8 cellular contexts compared by ENCODE assay signal in genomic region chr20:33862709-33863403, GRCh38. TPM values are rescaled to one million over a fixed set of nuclear protein-coding genes. Genes with fewer than 3 reads are reported as not detected.
DNase-seq lines count a peak whose midpoint lies in the region; ATAC-seq and TF ChIP-seq lines count a peak whose summit lies in the region.

No MANE protein-coding gene starts in this region.

- H3K27ac ChIP-seq in BLaER1 (peak overlapping the region; percentile 26; the same call in 1 of the 2 replicates), left ventricle myocardium inferior (replicated peaks) (no peak overlapping the region), suprapubic skin (no peak overlapping the region)

- TF ChIP-seq POLR2A in suprapubic skin (IDR thresholded peaks at IDR 0.05) (no peak), GM18505 (IDR thresholded peaks at IDR 0.05; ENCODE audit: borderline replicate concordance, extremely low read depth, insufficient read depth, insufficient read length) (no peak)

- TF ChIP-seq EP300 in suprapubic skin (IDR thresholded peaks at IDR 0.05): no peak

- WGBS in suprapubic skin: 93% methylated on average over 3 of the region's 32 CpGs

- H3K9me3 ChIP-seq in BLaER1 (no peaks in the 10 kb centered on the region), HAP-1 (no peaks in the 10 kb centered on the region), left ventricle myocardium inferior (replicated peaks) (no peaks in the 10 kb centered on the region), suprapubic skin (no peaks in the 10 kb centered on the region)

- H3K27me3 Mint-ChIP-seq in activated naive CD8-positive, alpha-beta T cell treated with anti-CD3 and anti-CD28 coated beads for 36 hours: no peaks in the 10 kb centered on the region

- peaks cover 18% of the 10 kb centered on the region for H3K4me1 Mint-ChIP-seq in activated naive CD8-positive, alpha-beta T cell treated with anti-CD3 and anti-CD28 coated beads for 36 hours

- H3K27ac Mint-ChIP-seq in activated naive CD8-positive, alpha-beta T cell treated with anti-CD3 and anti-CD28 coated beads for 36 hours: no peak overlapping the region

- no peaks in the 10 kb centered on the region for H3K9me3 Mint-ChIP-seq in activated naive CD8-positive, alpha-beta T cell treated with anti-CD3 and anti-CD28 coated beads for 36 hours

- DNase-seq in HAP-1 (ENCODE audit: low spot score in 2 of 2): peak; percentile 30 to 80
- peak; percentile 34 for DNase-seq in RPMI8226
- peak; percentile 60 for DNase-seq in activated naive CD8-positive, alpha-beta T cell treated with anti-CD3 and anti-CD28 coated beads for 36 hours
- peak; percentile 27 for DNase-seq in left ventricle myocardium inferior
- peak; percentile 69 for DNase-seq in retina
- DNase-seq in suprapubic skin (ENCODE audit: low spot score in 2 of 2): no peak

- H3K27me3 ChIP-seq in BLaER1 (no peaks in the 10 kb centered on the region), HAP-1 (ENCODE audit: low read depth) (no peaks in the 10 kb centered on the region), left ventricle myocardium inferior (ENCODE audit: low read depth) (no peaks in the 10 kb centered on the region), suprapubic skin (no peaks in the 10 kb centered on the region)

- peak overlapping the region; percentile 31 for H3K4me2 ChIP-seq in BLaER1

- peaks cover 8% of the 10 kb centered on the region for H3K36me3 Mint-ChIP-seq in activated naive CD8-positive, alpha-beta T cell treated with anti-CD3 and anti-CD28 coated beads for 36 hours

- in situ Hi-C loops in HAP-1 (cut with MboI; ENCODE audit: low sequenced_read_pairs): loop anchor here (25.0 kb wide), 1 partner anchor 199 kb away; no protein-coding TSS in a partner anchor

- peaks cover 40% of the 10 kb centered on the region for H3K4me1 ChIP-seq in BLaER1
- peaks cover 2% of the 10 kb centered on the region; the same call in 1 of the 2 replicates for H3K4me1 ChIP-seq in HAP-1
- peaks cover 26% of the 10 kb centered on the region for H3K4me1 ChIP-seq in left ventricle myocardium inferior
- H3K4me1 ChIP-seq in suprapubic skin: peaks cover 3% of the 10 kb centered on the region

- intact Hi-C loops in left ventricle myocardium inferior (cut with micrococcal nuclease): no loop called here

- no peak overlapping the region for H3K9ac ChIP-seq in BLaER1

- H3K4me3 ChIP-seq in BLaER1 (no peak overlapping the region), HAP-1 (peak overlapping the region; percentile 12; the same call in 1 of the 2 replicates), left ventricle myocardium inferior (peak overlapping the region; percentile 42), suprapubic skin (no peak overlapping the region)

- TF ChIP-seq CTCF in left ventricle myocardium inferior (IDR thresholded peaks at IDR 0.05; ENCODE audit: borderline replicate concordance) (peak; percentile 75), suprapubic skin (IDR thresholded peaks at IDR 0.05) (peak in 1 of 2 donors; percentile 74)

- ATAC-seq in GM18505 (IDR thresholded peaks at IDR 0.05; ENCODE audit: unreplicated experiment): no peak

- H3K36me3 ChIP-seq in BLaER1 (no peaks in the 10 kb centered on the region), HAP-1 (replicated peaks) (no peaks in the 10 kb centered on the region), left ventricle myocardium inferior (no peaks in the 10 kb centered on the region), suprapubic skin (no peaks in the 10 kb centered on the region)

- no peaks in the 10 kb centered on the region for H4K20me1 ChIP-seq in BLaER1

- H3K4me3 Mint-ChIP-seq in activated naive CD8-positive, alpha-beta T cell treated with anti-CD3 and anti-CD28 coated beads for 36 hours: no peak overlapping the region

RNA-seq across cellular contexts. Expression of gene CHMP4B, which starts 51.7 kb away (rescaled TPM):
- 10 to 100 TPM; 90.6 to 95.5 TPM for total RNA-seq in activated naive CD8-positive, alpha-beta T cell treated with anti-CD3 and anti-CD28 coated beads for 36 hours
- total RNA-seq in left ventricle myocardium inferior: 104 TPM
- total RNA-seq in suprapubic skin: 10 to 100 TPM; 62.1 to 95.8 (median 74.8) TPM

Comparison
In these comparisons a context has a peak if more than half of its experiments do, and no peak if none do; other contexts are left out.
1. H3K4me3 ChIP-seq: peak in HAP-1 (single experiment) and left ventricle myocardium inferior (single experiment); none in BLaER1 (single experiment) and suprapubic skin (single experiment).
2. DNase-seq: peak in HAP-1 (2 of 2), RPMI8226 (single experiment), activated naive CD8-positive, alpha-beta T cell treated with anti-CD3 and anti-CD28 coated beads for 36 hours (single experiment), left ventricle myocardium inferior (single experiment) and retina (single experiment); none in suprapubic skin (0 of 2).